ENCODE assay signal across 10 cellular contexts in genomic region chr3:97742036-97742435, GRCh38.
"Had no signal": no experiment of that assay in that cellular context is flagged by ENCODE, and none has a peak within 500 bp of the region (broad histone marks: within the 10 kb centered on the region; RNA-seq: fewer than 3 reads in every experiment).

No MANE protein-coding gene starts in this region.

- H3K4me2 ChIP-seq: GM23338 had no signal

- DNase-seq: GM23248, GOT3, H7, H9, HCEC 1CT, HFFc6 had no signal

- H3K9me3 ChIP-seq: HAP-1 had no signal

- H3K9ac ChIP-seq: GM23248 had no signal

- H3K4me3 ChIP-seq: GM23248, GM23338, HAP-1 had no signal

- H3K27ac ChIP-seq: GM23248 had no signal

- H3K4me1 ChIP-seq: HAP-1 had no signal

- H3K36me3 ChIP-seq: HAP-1 had no signal

- H2AFZ ChIP-seq: GM23248, GM23338 had no signal

- FAIRE-seq: H1, H54 had no signal
